ENCODE assay signal across 36 cellular contexts in genomic region chr11:29008481-29008880, GRCh38.
"Had no signal": no experiment of that assay in that cellular context is flagged by ENCODE, and none has a peak within 500 bp of the region (broad histone marks: within the 10 kb centered on the region; RNA-seq: fewer than 3 reads in every experiment).

No MANE protein-coding gene starts in this region.

- ATAC-seq: activated CD4-positive, CD25-positive, alpha-beta regulatory T cell treated with anti-CD3 and anti-CD28 coated beads, Interleukin-2, amount 50 U/mL, for 24 hours; activated CD8-positive, alpha-beta memory T cell treated with anti-CD3 and anti-CD28 coated beads, Interleukin-2, amount 10 ng/mL, durations not matched to agents 7 days and 5 days; activated CD8-positive, alpha-beta T cell treated with anti-CD3 and anti-CD28 coated beads, Interleukin-2, amount 10 ng/mL, durations not matched to agents 7 days and 5 days; activated naive CD4-positive, alpha-beta T cell treated with anti-CD3 and anti-CD28 coated beads, Interleukin-2, amount 50 U/mL, for 72 hours; foreskin keratinocyte; gastrocnemius medialis; heart right ventricle; T-helper 17 cell had no signal

- H3K27me3 ChIP-seq: ascending aorta, breast epithelium, cardiac muscle cell, colonic mucosa, dorsolateral prefrontal cortex, esophagus muscularis mucosa, foreskin keratinocyte, gastrocnemius medialis, heart right ventricle had no signal

- H3K9me3 Mint-ChIP-seq: activated B cell treated with CpG ODN at 0.5 μM for 24 hours, brain, endodermal cell had no signal

- H3K4me3 Mint-ChIP-seq: activated B cell treated with CpG ODN at 0.5 μM for 24 hours; activated CD4-positive, alpha-beta memory T cell treated with anti-CD3 and anti-CD28 coated beads for 36 hours; activated CD8-positive, alpha-beta memory T cell treated with anti-CD3 and anti-CD28 coated beads, Interleukin-2, amount 10 ng/mL, durations not matched to agents 7 days and 5 days; activated CD8-positive, alpha-beta T cell treated with anti-CD3 and anti-CD28 coated beads, Interleukin-2, amount 10 ng/mL, durations not matched to agents 7 days and 5 days; activated naive CD4-positive, alpha-beta T cell treated with anti-CD3 and anti-CD28 coated beads, Interleukin-2, amount 10 ng/mL, durations not matched to agents 7 days and 5 days; activated naive CD8-positive, alpha-beta T cell treated with anti-CD3 and anti-CD28 coated beads, Interleukin-2, amount 10 ng/mL, durations not matched to agents 7 days and 5 days; brain; endodermal cell; T-helper 17 cell; T-helper 2 cell treated with Interferon-gamma antibody and Interleukin-4, amounts not matched to agents 5 μg/mL and 100 μg/mL, for 36 hours had no signal

- H3K36me3 Mint-ChIP-seq: activated CD4-positive, alpha-beta memory T cell treated with anti-CD3 and anti-CD28 coated beads for 36 hours; activated CD8-positive, alpha-beta memory T cell treated with anti-CD3 and anti-CD28 coated beads, Interleukin-2, amount 10 ng/mL, durations not matched to agents 7 days and 5 days; activated naive CD4-positive, alpha-beta T cell treated with anti-CD3 and anti-CD28 coated beads, Interleukin-2, amount 10 ng/mL, durations not matched to agents 7 days and 5 days; activated naive CD4-positive, alpha-beta T cell treated with anti-CD3 and anti-CD28 coated beads, Interleukin-2, amount 50 U/mL, for 72 hours; activated naive CD8-positive, alpha-beta T cell treated with anti-CD3 and anti-CD28 coated beads, Interleukin-2, amount 10 ng/mL, durations not matched to agents 7 days and 5 days; brain had no signal

- H3K36me3 ChIP-seq: ascending aorta, breast epithelium, cardiac muscle cell, colonic mucosa, esophagus muscularis mucosa, gastrocnemius medialis, heart right ventricle had no signal

- DNase-seq: activated B cell treated with CpG ODN at 0.5 μM for 24 hours; activated CD4-positive, alpha-beta memory T cell treated with anti-CD3 and anti-CD28 coated beads for 36 hours; activated CD4-positive, alpha-beta T cell treated with anti-CD3 and anti-CD28 coated beads for 48 hours; activated CD8-positive, alpha-beta memory T cell treated with anti-CD3 and anti-CD28 coated beads, Interleukin-2, amount 10 ng/mL, durations not matched to agents 7 days and 5 days; activated CD8-positive, alpha-beta memory T cell treated with anti-CD3 and anti-CD28 coated beads, Interleukin-2, amount 50 U/mL, for 4 hours; activated CD8-positive, alpha-beta T cell treated with anti-CD3 and anti-CD28 coated beads, Interleukin-2, amount 10 ng/mL, durations not matched to agents 7 days and 5 days; activated gamma-delta T cell; activated naive CD4-positive, alpha-beta T cell; activated naive CD4-positive, alpha-beta T cell treated with anti-CD3 and anti-CD28 coated beads, Interleukin-2, amount 10 ng/mL, durations not matched to agents 7 days and 5 days; activated naive CD8-positive, alpha-beta T cell treated with anti-CD3 and anti-CD28 coated beads, Interleukin-2, amount 10 ng/mL, durations not matched to agents 7 days and 5 days; activated T-cell treated with anti-CD3 and anti-CD28 coated beads, Interleukin-2, amount 50 U/mL, for 1 hour; activated T-cell treated with anti-CD3 and anti-CD28 coated beads, Interleukin-2, amount 50 U/mL, for 48 hours; central memory CD4-positive, alpha-beta T cell; cerebellar nuclear complex; colonic mucosa; dorsolateral prefrontal cortex; effector memory CD4-positive, alpha-beta T cell; endodermal cell; erythroblast; foreskin keratinocyte; gastrocnemius medialis; glutamatergic neuron; heart right ventricle; hippocampal formation; T-helper 1 cell; T-helper 17 cell; T1000 had no signal

- H3K27ac ChIP-seq: ascending aorta, breast epithelium, cardiac muscle cell, colonic mucosa, dorsolateral prefrontal cortex, esophagus muscularis mucosa, foreskin keratinocyte, gastrocnemius medialis, heart right ventricle, VCaP had no signal

- H3K9me3 ChIP-seq: ascending aorta, breast epithelium, colonic mucosa, esophagus muscularis mucosa, gastrocnemius medialis had no signal

- H3K27me3 Mint-ChIP-seq: activated B cell treated with CpG ODN at 0.5 μM for 24 hours; activated CD4-positive, alpha-beta memory T cell treated with anti-CD3 and anti-CD28 coated beads for 36 hours; activated CD8-positive, alpha-beta memory T cell treated with anti-CD3 and anti-CD28 coated beads, Interleukin-2, amount 10 ng/mL, durations not matched to agents 7 days and 5 days; activated naive CD4-positive, alpha-beta T cell treated with anti-CD3 and anti-CD28 coated beads, Interleukin-2, amount 10 ng/mL, durations not matched to agents 7 days and 5 days; activated naive CD8-positive, alpha-beta T cell treated with anti-CD3 and anti-CD28 coated beads, Interleukin-2, amount 10 ng/mL, durations not matched to agents 7 days and 5 days; brain; T-helper 17 cell had no signal

- H3K27ac Mint-ChIP-seq: activated B cell treated with CpG ODN at 0.5 μM for 24 hours; activated CD4-positive, alpha-beta memory T cell treated with anti-CD3 and anti-CD28 coated beads for 36 hours; activated CD8-positive, alpha-beta memory T cell treated with anti-CD3 and anti-CD28 coated beads, Interleukin-2, amount 10 ng/mL, durations not matched to agents 7 days and 5 days; activated CD8-positive, alpha-beta T cell treated with anti-CD3 and anti-CD28 coated beads, Interleukin-2, amount 10 ng/mL, durations not matched to agents 7 days and 5 days; activated naive CD4-positive, alpha-beta T cell treated with anti-CD3 and anti-CD28 coated beads, Interleukin-2, amount 10 ng/mL, durations not matched to agents 7 days and 5 days; activated naive CD4-positive, alpha-beta T cell treated with anti-CD3 and anti-CD28 coated beads, Interleukin-2, amount 50 U/mL, for 72 hours; activated naive CD8-positive, alpha-beta T cell treated with anti-CD3 and anti-CD28 coated beads, Interleukin-2, amount 10 ng/mL, durations not matched to agents 7 days and 5 days; brain; endodermal cell; T-helper 17 cell; T-helper 2 cell treated with Interferon-gamma antibody and Interleukin-4, amounts not matched to agents 5 μg/mL and 100 μg/mL, for 36 hours had no signal

- H3K4me1 Mint-ChIP-seq: activated B cell treated with CpG ODN at 0.5 μM for 24 hours; activated CD8-positive, alpha-beta memory T cell treated with anti-CD3 and anti-CD28 coated beads, Interleukin-2, amount 10 ng/mL, durations not matched to agents 7 days and 5 days; activated naive CD4-positive, alpha-beta T cell treated with anti-CD3 and anti-CD28 coated beads, Interleukin-2, amount 10 ng/mL, durations not matched to agents 7 days and 5 days; activated naive CD8-positive, alpha-beta T cell treated with anti-CD3 and anti-CD28 coated beads, Interleukin-2, amount 10 ng/mL, durations not matched to agents 7 days and 5 days; brain; endodermal cell; T-helper 17 cell had no signal

- H3K4me3 ChIP-seq: ascending aorta, breast epithelium, cardiac muscle cell, colonic mucosa, dorsolateral prefrontal cortex, esophagus muscularis mucosa, gastrocnemius medialis, heart right ventricle had no signal

- H3K4me1 ChIP-seq: ascending aorta, breast epithelium, colonic mucosa, esophagus muscularis mucosa, foreskin keratinocyte, gastrocnemius medialis, heart right ventricle had no signal
